Comparison of ENCODE assay signal across 12 cellular contexts in genomic region chr1:59026472-59026948, GRCh38.
DNase-seq lines count a peak whose midpoint lies in the region; ATAC-seq and TF ChIP-seq lines count a peak whose summit lies in the region.
"Had no signal": no experiment of that assay in that cellular context is flagged by ENCODE, and none has a peak within 500 bp of the region (broad histone marks: within the 10 kb centered on the region; RNA-seq: fewer than 3 reads in every experiment).

No MANE protein-coding gene starts in this region.

- H4K20me1 ChIP-seq in MM.1S (ENCODE audit: insufficient read depth, low read length) = no peaks in the 10 kb centered on the region

- H2AFZ ChIP-seq in MM.1S (ENCODE audit: low read length) = no peak overlapping the region

- H3K36me3 ChIP-seq in thyroid gland (no peaks in the 10 kb centered on the region), MM.1S (replicated peaks; ENCODE audit: insufficient read depth, low read length) (no peaks in the 10 kb centered on the region)

- H3K4me1 Mint-ChIP-seq in activated T-cell treated with anti-CD3 and anti-CD28 coated beads, Interleukin-2, amount 50 U/mL, for 24 hours (ENCODE audit: low read depth) = peaks cover 22% of the 10 kb centered on the region

- DNase-seq in activated T-cell treated with anti-CD3 and anti-CD28 coated beads, Interleukin-2, amount 50 U/mL, for 24 hours = no peak
- DNase-seq in activated T-cell treated with anti-CD3 and anti-CD28 coated beads for 4 hours (no peak), astrocyte of the spinal cord (ENCODE audit: low read depth, low spot score) (peak; percentile 66), thyroid gland (no peak), left ventricle myocardium superior (no peak), MM.1S (no peak), NCI-H748 treated with DMSO at 0.1 percent for 48 hours (lab: John Stamatoyannopoulos, UW) (no peak)
- DNase-seq: body of pancreas; CD4-positive, CD25-positive, alpha-beta regulatory T cell; kidney had no signal

- peak; percentile 17 for ATAC-seq in HG03280 (IDR thresholded peaks at IDR 0.05; ENCODE audit: unreplicated experiment)
- ATAC-seq in left ventricle myocardium superior = no peak
- ATAC-seq: body of pancreas, HCT116 had no signal

- H3K79me2 ChIP-seq in MM.1S (ENCODE audit: low read length) = no peaks in the 10 kb centered on the region

- H3K27ac Mint-ChIP-seq in activated T-cell treated with anti-CD3 and anti-CD28 coated beads, Interleukin-2, amount 50 U/mL, for 24 hours = peak overlapping the region; percentile 87
- H3K27ac Mint-ChIP-seq: CD4-positive, CD25-positive, alpha-beta regulatory T cell had no signal

- no peaks in the 10 kb centered on the region for H3K36me3 Mint-ChIP-seq in activated T-cell treated with anti-CD3 and anti-CD28 coated beads, Interleukin-2, amount 50 U/mL, for 24 hours (ENCODE audit: low read depth)
- H3K36me3 Mint-ChIP-seq: CD4-positive, CD25-positive, alpha-beta regulatory T cell had no signal

- TF ChIP-seq CTCF in astrocyte of the spinal cord (IDR thresholded peaks at IDR 0.05; ENCODE audit: low read depth, low read length) (no peak), thyroid gland (IDR thresholded peaks at IDR 0.05) (no peak), MM.1S (IDR thresholded peaks at IDR 0.05; ENCODE audit: low read length) (no peak)

- no peaks in the 10 kb centered on the region for H3K27me3 Mint-ChIP-seq in activated T-cell treated with anti-CD3 and anti-CD28 coated beads, Interleukin-2, amount 50 U/mL, for 24 hours
- H3K27me3 Mint-ChIP-seq: CD4-positive, CD25-positive, alpha-beta regulatory T cell had no signal

- WGBS in thyroid gland, 2 donors = 91 to 93% methylated on average over 6 of the region's 6 CpGs

- peaks cover 13 to 14% of the 10 kb centered on the region in 2 donors for H3K4me1 ChIP-seq in thyroid gland
- H3K4me1 ChIP-seq in MM.1S (ENCODE audit: low read length) = no peaks in the 10 kb centered on the region

- TF ChIP-seq POLR2A in thyroid gland (IDR thresholded peaks at IDR 0.05) = no peak

- no peaks in the 10 kb centered on the region for H3F3A ChIP-seq in MM.1S (ENCODE audit: insufficient read depth, low read length)

- H3K27me3 ChIP-seq in thyroid gland = no peaks in the 10 kb centered on the region
- H3K27me3 ChIP-seq in MM.1S (replicated peaks; ENCODE audit: insufficient read depth, low read length) = no peaks in the 10 kb centered on the region
- H3K27me3 ChIP-seq: body of pancreas had no signal

- no peak overlapping the region for H3K9ac ChIP-seq in MM.1S (ENCODE audit: low read length)

- H3K4me3 Mint-ChIP-seq in activated T-cell treated with anti-CD3 and anti-CD28 coated beads, Interleukin-2, amount 50 U/mL, for 24 hours = peak overlapping the region; percentile 19
- H3K4me3 Mint-ChIP-seq: CD4-positive, CD25-positive, alpha-beta regulatory T cell had no signal

- no peak overlapping the region for H3K4me3 ChIP-seq in astrocyte of the spinal cord (ENCODE audit: low read depth, low read length)
- H3K4me3 ChIP-seq in thyroid gland (replicated peaks in 1 of 3) = no peak overlapping the region
- H3K4me3 ChIP-seq in MM.1S (ENCODE audit: low read length) = no peak overlapping the region
- H3K4me3 ChIP-seq: body of pancreas had no signal

- H3K9me2 ChIP-seq in MM.1S (replicated peaks; ENCODE audit: insufficient read depth, low read length) = no peaks in the 10 kb centered on the region

- intact Hi-C loops in thyroid gland (cut with DNase I) (no loop called here), left ventricle myocardium superior (cut with micrococcal nuclease) (no loop called here)

- H3K4me2 ChIP-seq in MM.1S (ENCODE audit: low read depth, low read length) = no peak overlapping the region

- peaks cover 2% of the 10 kb centered on the region for H3K9me3 Mint-ChIP-seq in activated T-cell treated with anti-CD3 and anti-CD28 coated beads, Interleukin-2, amount 50 U/mL, for 24 hours
- H3K9me3 Mint-ChIP-seq: CD4-positive, CD25-positive, alpha-beta regulatory T cell had no signal

- in situ Hi-C loops in astrocyte of the spinal cord (cut with HindIII; ENCODE audit: low sequenced_read_pairs) = no loop called here

- H3K9me3 ChIP-seq in thyroid gland = no peaks in the 10 kb centered on the region
- H3K9me3 ChIP-seq in MM.1S (replicated peaks; ENCODE audit: insufficient read depth, low read length) = no peaks in the 10 kb centered on the region
- H3K9me3 ChIP-seq: body of pancreas had no signal

- H3K27ac ChIP-seq in thyroid gland (peak overlapping the region; percentile 7 to 56 (median 29)), MM.1S (ENCODE audit: low read length) (no peak overlapping the region)
